ENCODE assay signal across 19 cellular contexts in genomic region chr3:57791245-57791644, GRCh38. TPM values are rescaled to one million over a fixed set of nuclear protein-coding genes. Genes with fewer than 3 reads are reported as not detected.
DNase-seq lines count a peak whose midpoint lies in the region; ATAC-seq and TF ChIP-seq lines count a peak whose summit lies in the region.
"Had no signal": no experiment of that assay in that cellular context is flagged by ENCODE, and none has a peak within 500 bp of the region (broad histone marks: within the 10 kb centered on the region; RNA-seq: fewer than 3 reads in every experiment).

No MANE protein-coding gene starts in this region.

- peaks cover 12% of the 10 kb centered on the region for H3K4me1 ChIP-seq in HUES6 (ENCODE audit: control insufficient read depth, insufficient read depth, low read length)
- peaks cover 19% of the 10 kb centered on the region for H3K4me1 ChIP-seq in adipocyte (ENCODE audit: control insufficient read depth, insufficient read depth, low read length)
- H3K4me1 ChIP-seq in mucosa of descending colon (ENCODE audit: low read depth): peaks cover 16% of the 10 kb centered on the region

- no peak overlapping the region for H3K4me3 Mint-ChIP-seq in Calu3 (ENCODE audit: low read depth, unreplicated experiment)
- H3K4me3 Mint-ChIP-seq: activated CD8-positive, alpha-beta T cell treated with anti-CD3 and anti-CD28 coated beads for 36 hours; activated naive CD4-positive, alpha-beta T cell treated with anti-CD3 and anti-CD28 coated beads, Interleukin-2, amount 10 ng/mL, durations not matched to agents 7 days and 5 days; activated T-cell treated with anti-CD3 and anti-CD28 coated beads, Interleukin-2, amount 50 U/mL, for 4 hours; mesothelial cell of epicardium; neural crest cell had no signal

- TF ChIP-seq CTCF in mucosa of descending colon (IDR thresholded peaks at IDR 0.05) (no peak), Calu3 (IDR thresholded peaks at IDR 0.05; ENCODE audit: unreplicated experiment) (no peak)

- H3K4me1 Mint-ChIP-seq in Calu3 (ENCODE audit: low read depth, unreplicated experiment): peaks cover 21% of the 10 kb centered on the region
- H3K4me1 Mint-ChIP-seq: neural crest cell had no signal

- H3K4me3 ChIP-seq in HUES6 (ENCODE audit: low read depth, low read length) (no peak overlapping the region), adipocyte (ENCODE audit: low read length) (no peak overlapping the region), mucosa of descending colon (no peak overlapping the region)
- H3K4me3 ChIP-seq: MG63, vagina had no signal

- BruUV-seq in Calu3 (replicated peaks; lab: Mats Ljungman, UMichigan): no TSS peak

- DNase-seq in NOMO-1 treated with DMSO at 0.1 percent for 48 hours (lab: John Stamatoyannopoulos, UW; ENCODE audit: unreplicated experiment): peak; percentile 93
- DNase-seq in adipocyte (ENCODE audit: low read depth): peak; percentile 22
- DNase-seq in mucosa of descending colon: no peak
- no peak for DNase-seq in NCI-H748 treated with DMSO at 0.1 percent for 48 hours (lab: John Stamatoyannopoulos, UW)
- DNase-seq in Calu3: no peak
- DNase-seq: activated CD8-positive, alpha-beta T cell treated with anti-CD3 and anti-CD28 coated beads for 36 hours; activated naive CD4-positive, alpha-beta T cell treated with anti-CD3 and anti-CD28 coated beads, Interleukin-2, amount 10 ng/mL, durations not matched to agents 7 days and 5 days; activated T-cell treated with anti-CD3 and anti-CD28 coated beads, Interleukin-2, amount 50 U/mL, for 4 hours; foreskin fibroblast; MG63; NCI-H2081; stimulated activated CD8-positive, alpha-beta memory T cell treated with anti-CD3 and anti-CD28 coated beads, Interleukin-4, amount 100 ng/mL, for 48 hours; SW 1271; WERI-Rb-1 had no signal

- H3K9ac ChIP-seq in HUES6 (ENCODE audit: low read length) (no peak overlapping the region), adipocyte (ENCODE audit: low read length) (no peak overlapping the region)

- CTCF ChIA-PET in Calu3 (lab: Charles Lee): interaction anchor here (0.6 kb wide), 1 partner anchor 40 kb away, joined by 3 read pairs; no protein-coding TSS in a partner anchor

- H3K36me3 ChIP-seq in HUES6 (ENCODE audit: control insufficient read depth, insufficient read depth, low read length) (no peaks in the 10 kb centered on the region), adipocyte (ENCODE audit: control insufficient read depth, insufficient read depth, low read length, severe bottlenecking) (no peaks in the 10 kb centered on the region), mucosa of descending colon (ENCODE audit: low read depth) (no peaks in the 10 kb centered on the region)
- H3K36me3 ChIP-seq: MG63, vagina, WERI-Rb-1 had no signal

- no peaks in the 10 kb centered on the region for H3K27me3 Mint-ChIP-seq in Calu3 (ENCODE audit: unreplicated experiment)
- H3K27me3 Mint-ChIP-seq: activated CD8-positive, alpha-beta T cell treated with anti-CD3 and anti-CD28 coated beads for 36 hours; activated naive CD4-positive, alpha-beta T cell treated with anti-CD3 and anti-CD28 coated beads, Interleukin-2, amount 10 ng/mL, durations not matched to agents 7 days and 5 days had no signal

- intact Hi-C loops in mucosa of descending colon (cut with DNase I, micrococcal nuclease) (no loop called here), Calu3 (cut with micrococcal nuclease; ENCODE audit: unreplicated experiment) (no loop called here)

- H3K27ac ChIP-seq in HUES6 (ENCODE audit: low read depth, low read length): 0 out of 2 replicates have a peak overlapping the region, but pooled peaks have one; percentile 28
- H3K27ac ChIP-seq: vagina, WERI-Rb-1 had no signal

- H3K27me3 ChIP-seq in HUES6 (ENCODE audit: control insufficient read depth, insufficient read depth, low read length): no peaks in the 10 kb centered on the region
- H3K27me3 ChIP-seq in adipocyte (replicated peaks; ENCODE audit: control insufficient read depth, insufficient read depth, low read length): no peaks in the 10 kb centered on the region
- H3K27me3 ChIP-seq: MG63, vagina had no signal

- no peaks in the 10 kb centered on the region for H3K9me3 Mint-ChIP-seq in Calu3 (ENCODE audit: low read depth, unreplicated experiment)
- H3K9me3 Mint-ChIP-seq: activated CD8-positive, alpha-beta T cell treated with anti-CD3 and anti-CD28 coated beads for 36 hours; activated naive CD4-positive, alpha-beta T cell treated with anti-CD3 and anti-CD28 coated beads, Interleukin-2, amount 10 ng/mL, durations not matched to agents 7 days and 5 days; activated T-cell treated with anti-CD3 and anti-CD28 coated beads, Interleukin-2, amount 50 U/mL, for 4 hours; mesothelial cell of epicardium; neural crest cell had no signal

- no peaks in the 10 kb centered on the region for H3K36me3 Mint-ChIP-seq in Calu3 (ENCODE audit: insufficient read depth, unreplicated experiment)
- H3K36me3 Mint-ChIP-seq: activated naive CD4-positive, alpha-beta T cell treated with anti-CD3 and anti-CD28 coated beads, Interleukin-2, amount 10 ng/mL, durations not matched to agents 7 days and 5 days; mesothelial cell of epicardium had no signal

- ATAC-seq in mucosa of descending colon (peak; percentile 69), HG02981 (IDR thresholded peaks at IDR 0.05; ENCODE audit: unreplicated experiment) (no peak)
- ATAC-seq: activated CD8-positive, alpha-beta T cell treated with anti-CD3 and anti-CD28 coated beads for 36 hours; activated T-cell treated with anti-CD3 and anti-CD28 coated beads, Interleukin-2, amount 50 U/mL, for 4 hours had no signal

- H3K9me3 ChIP-seq in HUES6 (ENCODE audit: control insufficient read depth, insufficient read depth, low read depth, low read length): no peaks in the 10 kb centered on the region
- H3K9me3 ChIP-seq in adipocyte (ENCODE audit: control insufficient read depth, low read length): no peaks in the 10 kb centered on the region
- H3K9me3 ChIP-seq in mucosa of descending colon: no peaks in the 10 kb centered on the region
- H3K9me3 ChIP-seq: MG63, vagina had no signal

- H3K27ac Mint-ChIP-seq in Calu3 (ENCODE audit: unreplicated experiment): no peak overlapping the region
- H3K27ac Mint-ChIP-seq: activated CD8-positive, alpha-beta T cell treated with anti-CD3 and anti-CD28 coated beads for 36 hours; activated naive CD4-positive, alpha-beta T cell treated with anti-CD3 and anti-CD28 coated beads, Interleukin-2, amount 10 ng/mL, durations not matched to agents 7 days and 5 days; mesothelial cell of epicardium had no signal

RNA-seq across cellular contexts. Expression of gene SLMAP, which starts 35.1 kb away (rescaled TPM):
- total RNA-seq in mucosa of descending colon (100 to 1,000 TPM in 1 of 3 donors, 10 to 100 TPM in 2; 73.8 to 298 (median 83.8) TPM), Calu3 (2022) (103 and 114 TPM in 2 replicates)

Comparison
In these comparisons a context has a peak if more than half of its experiments do, and no peak if none do; other contexts are left out.
1. DNase-seq: peak in NOMO-1 treated with DMSO at 0.1 percent for 48 hours (single experiment) and adipocyte (single experiment); none in mucosa of descending colon (0 of 3), NCI-H748 treated with DMSO at 0.1 percent for 48 hours (single experiment) and Calu3 (single experiment).